8 cellular contexts compared by ENCODE assay signal in the genomic region with DNA sequence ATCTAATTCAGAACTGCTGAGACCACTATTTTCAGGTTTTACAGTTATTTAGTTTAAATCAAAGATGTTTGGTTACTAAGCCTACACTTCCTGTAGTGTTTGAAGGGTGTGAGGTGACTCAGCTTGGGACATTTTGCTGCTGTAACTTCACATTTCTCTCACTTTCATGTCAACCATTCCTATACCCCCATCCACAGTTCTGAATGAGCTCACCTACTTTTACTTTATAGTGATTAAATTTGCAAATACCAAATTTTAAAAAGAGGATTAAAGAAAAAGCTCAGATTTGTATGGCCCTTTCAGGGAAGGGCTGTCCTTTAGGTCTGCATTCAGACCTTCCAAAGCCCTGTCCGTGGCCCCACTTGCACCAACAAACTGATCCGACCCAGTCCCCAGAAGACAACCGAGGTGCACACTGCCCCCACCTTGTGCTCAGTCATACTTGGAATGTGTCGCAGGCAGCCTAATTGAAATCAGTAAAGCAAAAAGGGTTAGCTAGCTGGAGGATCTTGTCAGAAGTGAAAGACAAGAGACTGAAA.
DNase-seq lines count a peak whose midpoint lies in the region; ATAC-seq and TF ChIP-seq lines count a peak whose summit lies in the region.

No MANE protein-coding gene starts in this region.

- ATAC-seq in HG03060 (IDR thresholded peaks at IDR 0.05; ENCODE audit: low read depth, unreplicated experiment) (peak; percentile 85), mucosa of descending colon (peak; percentile 37)

- intact Hi-C loops in activated naive CD4-positive, alpha-beta T cell treated with anti-CD3 and anti-CD28 coated beads for 36 hours (cut with micrococcal nuclease): loop anchor here (1.0 to 2.0 kb wide), 3 partner anchors 39 to 380 kb away; partner anchors contain the start of gene USP15
- intact Hi-C loops in mucosa of descending colon (cut with DNase I, micrococcal nuclease) (no loop called here), sigmoid colon (cut with DNase I) (no loop called here), ovary (cut with DNase I) (no loop called here)

- H3K4me1 Mint-ChIP-seq in activated naive CD4-positive, alpha-beta T cell treated with anti-CD3 and anti-CD28 coated beads for 36 hours (ENCODE audit: low read depth): peaks cover 18% of the 10 kb centered on the region
- peaks cover 10% of the 10 kb centered on the region for H3K4me1 Mint-ChIP-seq in activated naive CD4-positive, alpha-beta T cell treated with anti-CD3 and anti-CD28 coated beads, Interleukin-2, amount 10 ng/mL, durations not matched to agents 7 days and 5 days

- TF ChIP-seq POLR2A in sigmoid colon (IDR thresholded peaks at IDR 0.05): no peak
- no peak for TF ChIP-seq POLR2A in ovary (IDR thresholded peaks at IDR 0.05)

- H3K36me3 ChIP-seq in mucosa of descending colon (ENCODE audit: low read depth): no peaks in the 10 kb centered on the region
- H3K36me3 ChIP-seq in sigmoid colon: no peaks in the 10 kb centered on the region
- no peaks in the 10 kb centered on the region for H3K36me3 ChIP-seq in ovary

- TF ChIP-seq CTCF in mucosa of descending colon (IDR thresholded peaks at IDR 0.05) (no peak), sigmoid colon (IDR thresholded peaks at IDR 0.05) (no peak), ovary (IDR thresholded peaks at IDR 0.05) (no peak)

- H3K27ac ChIP-seq in sigmoid colon: no peak overlapping the region
- H3K27ac ChIP-seq in ovary: no peak overlapping the region

- CTCF ChIA-PET in activated naive CD4-positive, alpha-beta T cell treated with anti-CD3 and anti-CD28 coated beads for 36 hours (lab: Charles Lee): interaction anchor here (0.5 to 2.0 kb wide), 10 partner anchors 12 to 431 kb away, joined by 3 to 9 read pairs (median 3); no protein-coding TSS in a partner anchor
- CTCF ChIA-PET in activated naive CD4-positive, alpha-beta T cell treated with anti-CD3 and anti-CD28 coated beads, Interleukin-2, amount 10 ng/mL, durations not matched to agents 7 days and 5 days (lab: Charles Lee): interaction anchor here (0.9 to 1.5 kb wide), 4 partner anchors 9 to 153 kb away, joined by 3 to 4 read pairs (median 4); no protein-coding TSS in a partner anchor

- H3K27ac Mint-ChIP-seq in activated naive CD4-positive, alpha-beta T cell treated with anti-CD3 and anti-CD28 coated beads for 36 hours: peak overlapping the region; percentile 67
- H3K27ac Mint-ChIP-seq in activated naive CD4-positive, alpha-beta T cell treated with anti-CD3 and anti-CD28 coated beads, Interleukin-2, amount 10 ng/mL, durations not matched to agents 7 days and 5 days: no peak overlapping the region

- H3K4me3 ChIP-seq in mucosa of descending colon (no peak overlapping the region), sigmoid colon (no peak overlapping the region), ovary (no peak overlapping the region)

- no peaks in the 10 kb centered on the region for H3K9me3 Mint-ChIP-seq in activated naive CD4-positive, alpha-beta T cell treated with anti-CD3 and anti-CD28 coated beads for 36 hours
- no peaks in the 10 kb centered on the region for H3K9me3 Mint-ChIP-seq in activated naive CD4-positive, alpha-beta T cell treated with anti-CD3 and anti-CD28 coated beads, Interleukin-2, amount 10 ng/mL, durations not matched to agents 7 days and 5 days

- peak overlapping the region; percentile 48 for H3K4me3 Mint-ChIP-seq in activated naive CD4-positive, alpha-beta T cell treated with anti-CD3 and anti-CD28 coated beads for 36 hours
- H3K4me3 Mint-ChIP-seq in activated naive CD4-positive, alpha-beta T cell treated with anti-CD3 and anti-CD28 coated beads, Interleukin-2, amount 10 ng/mL, durations not matched to agents 7 days and 5 days: no peak overlapping the region

- no peak for TF ChIP-seq EP300 in sigmoid colon (IDR thresholded peaks at IDR 0.05)
- no peak for TF ChIP-seq EP300 in ovary (IDR thresholded peaks at IDR 0.05)

- H3K9me3 ChIP-seq in mucosa of descending colon (no peaks in the 10 kb centered on the region), sigmoid colon (no peaks in the 10 kb centered on the region), ovary (no peaks in the 10 kb centered on the region)

- H3K4me1 ChIP-seq in mucosa of descending colon (ENCODE audit: low read depth): no peaks in the 10 kb centered on the region
- no peaks in the 10 kb centered on the region for H3K4me1 ChIP-seq in sigmoid colon
- H3K4me1 ChIP-seq in ovary (ENCODE audit: insufficient read depth): no peaks in the 10 kb centered on the region

- DNase-seq in activated naive CD4-positive, alpha-beta T cell treated with anti-CD3 and anti-CD28 coated beads for 36 hours: peak; percentile 71
- DNase-seq in activated naive CD4-positive, alpha-beta T cell treated with anti-CD3 and anti-CD28 coated beads, Interleukin-2, amount 10 ng/mL, durations not matched to agents 7 days and 5 days: no peak
- peak; percentile 13 to 18 for DNase-seq in activated CD4-positive, alpha-beta T cell treated with anti-CD3 and anti-CD28 coated beads, Interleukin-2, amount 50 U/mL, for 24 hours (ENCODE audit: low read depth in 1 of 2, low spot score in 1 of 2)
- no peak for DNase-seq in mucosa of descending colon
- DNase-seq in sigmoid colon: no peak
- DNase-seq in NCI-H446 (lab: John Stamatoyannopoulos, UW): no peak
- no peak for DNase-seq in ovary

- H3K27me3 ChIP-seq in sigmoid colon (no peaks in the 10 kb centered on the region), ovary (no peaks in the 10 kb centered on the region)

- H3K36me3 Mint-ChIP-seq in activated naive CD4-positive, alpha-beta T cell treated with anti-CD3 and anti-CD28 coated beads for 36 hours (ENCODE audit: low read depth): no peaks in the 10 kb centered on the region
- no peaks in the 10 kb centered on the region for H3K36me3 Mint-ChIP-seq in activated naive CD4-positive, alpha-beta T cell treated with anti-CD3 and anti-CD28 coated beads, Interleukin-2, amount 10 ng/mL, durations not matched to agents 7 days and 5 days

- H3K27me3 Mint-ChIP-seq in activated naive CD4-positive, alpha-beta T cell treated with anti-CD3 and anti-CD28 coated beads for 36 hours (ENCODE audit: low read depth): peaks cover under 1% of the 10 kb centered on the region
- peaks cover 11% of the 10 kb centered on the region for H3K27me3 Mint-ChIP-seq in activated naive CD4-positive, alpha-beta T cell treated with anti-CD3 and anti-CD28 coated beads, Interleukin-2, amount 10 ng/mL, durations not matched to agents 7 days and 5 days

- WGBS in sigmoid colon, 2 donors: 80 to 81% methylated on average over 4 of the region's 4 CpGs
- 68 to 78% (median 71%) methylated on average over 4 of the region's 4 CpGs for WGBS in ovary, 3 donors

Comparison
In these comparisons a context has a peak if more than half of its experiments do, and no peak if none do; other contexts are left out.
1. DNase-seq: peak in activated naive CD4-positive, alpha-beta T cell treated with anti-CD3 and anti-CD28 coated beads for 36 hours (single experiment) and activated CD4-positive, alpha-beta T cell treated with anti-CD3 and anti-CD28 coated beads, Interleukin-2, amount 50 U/mL, for 24 hours (2 of 2); none in activated naive CD4-positive, alpha-beta T cell treated with anti-CD3 and anti-CD28 coated beads, Interleukin-2, amount 10 ng/mL, durations not matched to agents 7 days and 5 days (single experiment), mucosa of descending colon (0 of 3), sigmoid colon (single experiment), NCI-H446 (0 of 2) and ovary (0 of 5).